ENCODE assay signal across 9 cellular contexts in the genomic region with DNA sequence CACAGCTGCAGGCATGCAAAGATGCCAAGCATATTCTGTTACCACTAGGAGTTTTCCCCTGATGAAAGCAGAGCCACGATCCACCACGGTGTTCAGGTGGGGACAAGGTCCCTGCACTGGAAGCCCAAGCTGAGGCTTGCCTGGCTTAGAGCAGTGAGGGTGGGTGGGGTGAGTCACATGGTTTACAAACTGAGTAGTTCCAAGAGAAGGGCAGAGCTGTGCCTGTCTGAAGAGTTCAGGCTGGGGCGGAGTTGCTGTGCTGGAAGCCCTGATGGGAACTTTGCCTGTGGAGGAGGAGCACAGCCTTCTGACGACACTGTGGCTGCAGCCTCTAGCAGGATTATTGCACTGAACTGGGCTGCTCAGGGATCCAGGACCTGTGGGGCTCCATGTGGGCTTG. TPM values are rescaled to one million over a fixed set of nuclear protein-coding genes. Genes with fewer than 3 reads are reported as not detected.
DNase-seq lines count a peak whose midpoint lies in the region; ATAC-seq, FAIRE-seq and TF ChIP-seq lines count a peak whose summit lies in the region.
"Had no signal": no experiment of that assay in that cellular context is flagged by ENCODE, and none has a peak within 500 bp of the region (broad histone marks: within the 10 kb centered on the region; RNA-seq: fewer than 3 reads in every experiment).

No MANE protein-coding gene starts in this region.

- H3K4me3 ChIP-seq in K562 (no peak overlapping the region), lower leg skin (ENCODE audit: low read depth, poor library complexity, severe bottlenecking) (no peak overlapping the region), aorta (ENCODE audit: low read length in 2 of 2) (no peak overlapping the region)

- TF ChIP-seq EP300 in K562 (IDR thresholded peaks at IDR 0.05; ENCODE audit: low read length): no peak

- CTCF ChIA-PET in K562 (lab: Yijun Ruan, JAX; ENCODE audit: low intra/inter-chr PET ratio): no interaction called here

- no peaks in the 10 kb centered on the region for H3K79me2 ChIP-seq in K562 (ENCODE audit: control insufficient read depth, insufficient read depth, low read length)

- H3K27ac ChIP-seq in K562 (ENCODE audit: extremely low read depth, low read depth, low read length) (no peak overlapping the region), aorta (ENCODE audit: low read depth in 1 of 2, low read length in 2 of 2) (no peak overlapping the region)

- H3K9me3 ChIP-seq in K562 (replicated peaks; ENCODE audit: control insufficient read depth, insufficient read depth, low read depth, low read length) (no peaks in the 10 kb centered on the region), aorta (ENCODE audit: control insufficient read depth, low read length) (no peaks in the 10 kb centered on the region)

- no peak for TF ChIP-seq POLR2A in K562 (conservative IDR thresholded peaks at IDR 0.05)
- TF ChIP-seq POLR2A in lower leg skin (IDR thresholded peaks at IDR 0.05): no peak
- TF ChIP-seq POLR2A in GM18505 (IDR thresholded peaks at IDR 0.05; ENCODE audit: borderline replicate concordance, extremely low read depth, insufficient read depth, insufficient read length): no peak

- intact Hi-C loops in K562 (cut with micrococcal nuclease) (no loop called here), lower leg skin (cut with DNase I; ENCODE audit: low total_unique reads) (no loop called here), aorta (cut with DNase I) (no loop called here)

- POLR2A ChIA-PET in K562 (lab: Yijun Ruan, JAX): no interaction called here

- no peak for FAIRE-seq in K562 (lab: Jason Lieb, UNC)
- FAIRE-seq: TTC549 had no signal

- no peak overlapping the region for H3K9ac ChIP-seq in K562 (ENCODE audit: insufficient read depth in 1 of 2, low read depth in 2 of 2, low read length in 2 of 2)

- in situ Hi-C loops in K562 (cut with MboI): no loop called here

- ATAC-seq in K562 (peak; percentile 37; the same call in 2 of the 3 replicates), aorta (ENCODE audit: low FRiP score) (peak; percentile 79), GM18505 (IDR thresholded peaks at IDR 0.05; ENCODE audit: unreplicated experiment) (no peak), HG03135 (IDR thresholded peaks at IDR 0.05; ENCODE audit: unreplicated experiment) (no peak)

- H3K4me1 ChIP-seq in K562 (replicated peaks in 1 of 2; ENCODE audit: control insufficient read depth in 2 of 2, insufficient read depth in 2 of 2, low read length in 2 of 2): no peaks in the 10 kb centered on the region
- no peaks in the 10 kb centered on the region for H3K4me1 ChIP-seq in aorta (ENCODE audit: control insufficient read depth in 1 of 2, insufficient read depth in 2 of 2, low read length in 2 of 2)

- no peak overlapping the region for H2AFZ ChIP-seq in K562 (ENCODE audit: low read depth, low read length)

- no peaks in the 10 kb centered on the region for H3K9me1 ChIP-seq in K562 (ENCODE audit: control insufficient read depth, insufficient read depth, low read length)

- H3K36me3 ChIP-seq in K562 (ENCODE audit: control insufficient read depth, insufficient read depth, low read length): no peaks in the 10 kb centered on the region
- no peaks in the 10 kb centered on the region for H3K36me3 ChIP-seq in aorta (ENCODE audit: control insufficient read depth in 1 of 2, insufficient read depth in 2 of 2, low read length in 1 of 2)

- DNase-seq in activated naive CD4-positive, alpha-beta T cell treated with Interleukin-2 at 50 U/mL for 16 hours: peak; percentile 28
- DNase-seq in activated naive CD4-positive, alpha-beta T cell (lab: John Stamatoyannopoulos, UW): no peak
- DNase-seq in K562 (ENCODE audit: extremely low read depth in 1 of 4, low spot score in 3 of 4): no peak
- peak; percentile 29 to 83 for DNase-seq in lower leg skin (ENCODE audit: low spot score in 2 of 2)
- DNase-seq in aorta: peak; percentile 65 to 73
- no peak for DNase-seq in SHP77 (lab: John Stamatoyannopoulos, UW)

- no peak overlapping the region for H3K4me2 ChIP-seq in K562 (ENCODE audit: insufficient read depth, low read length)

- H3K27me3 ChIP-seq in K562 (ENCODE audit: control insufficient read depth in 2 of 2, insufficient read depth in 2 of 2, low read length in 2 of 2) (no peaks in the 10 kb centered on the region), aorta (ENCODE audit: control insufficient read depth in 1 of 2, insufficient read depth in 2 of 2, low read length in 1 of 2) (no peaks in the 10 kb centered on the region)

- no peaks in the 10 kb centered on the region for H4K20me1 ChIP-seq in K562 (replicated peaks; ENCODE audit: control insufficient read depth, insufficient read depth, low read length)

- TF ChIP-seq CTCF in K562 (IDR thresholded peaks at IDR 0.05 in 2 of 3, conservative IDR thresholded peaks at IDR 0.05 in 1 of 3; ENCODE audit: insufficient read depth in 2 of 3, low read depth in 1 of 3, low read length in 3 of 3) (no peak), lower leg skin (IDR thresholded peaks at IDR 0.05) (no peak)

- BruUV-seq in K562 (replicated peaks; lab: Mats Ljungman, UMichigan): no TSS peak

- no peak for TF ChIP-seq RAD21 in K562 (CRISPR knock-in tag; conservative IDR thresholded peaks at IDR 0.05 in 1 of 2, IDR thresholded peaks at IDR 0.05 in 1 of 2)

- 0% methylated on average over 2 of the region's 4 CpGs for whole genome bisulfite sequencing in K562 (ENCODE audit: insufficient coverage, low coverage, missing lambda C conversion rate)
- WGBS in lower leg skin, 2 donors: 15% methylated on average over 2 of the region's 4 CpGs; no CpG with 5 or more reads in 1 of the 2 donors
- WGBS in aorta, 2 donors: 10 to 30% methylated on average over 4 of the region's 4 CpGs

TF ChIP-seq in K562, 482 proteins besides CTCF, POLR2A, EP300 and RAD21:
- TF ChIP-seq SAFB (IDR thresholded peaks at IDR 0.05; ENCODE audit: borderline replicate concordance, low read depth, low read length): no peak

RNA-seq across cellular contexts. Expression of gene FAM9B, which starts 45.5 kb away (rescaled TPM):
- total RNA-seq in K562 (2011; cell fraction: chromatin; rRNA removed; ENCODE audit: low replicate concordance): 0.23 and 0.49 TPM in 2 replicates
- 0.17 TPM in 1 of 2 replicates, not detected in the other for total RNA-seq in K562 (2011; cell fraction: nucleolus; rRNA removed)
- total RNA-seq in K562 (2011; cell fraction: nucleoplasm; rRNA removed): 0.38 and 0.44 TPM in 2 replicates
- total RNA-seq in K562 (2014; rRNA removed) (1.7 and 3.2 TPM in 2 replicates), K562 (2014; rRNA removed; fragmentation: Illumina TruSeq; extraction: Trizol) (3.4 and 4.3 TPM in 2 replicates), K562 (2015; rRNA removed; fragmentation: Illumina TruSeq; extraction: Trizol) (3.4 and 3.6 TPM in 2 replicates), K562 (2021) (1.6 and 1.9 TPM in 2 replicates), lower leg skin (not detected), aorta (not detected)
- polyA plus RNA-seq in K562 (2011; rRNA removed) (0.53 and 0.76 TPM in 2 replicates), K562 (2014; fragmentation: Illumina TruSeq; extraction: Trizol) (3.0 and 4.6 TPM in 2 replicates), K562 (2014; fragmentation: Nextera tagmentation; extraction: Ambion mirVana) (1 to 10 TPM; 2.0 to 2.6 TPM), K562 (2014; rRNA removed) (2.6 and 3.6 TPM in 2 replicates), aorta (not detected)
- 0.25 and 0.34 TPM in 2 replicates for polyA plus RNA-seq in K562 (2011; cell fraction: cytosol; rRNA removed)
- polyA plus RNA-seq in K562 (2011; cell fraction: nucleus; rRNA removed): 0.47 and 0.87 TPM in 2 replicates
- 3.1 and 5.5 TPM in 2 replicates for polyA plus RNA-seq in K562 (2012)
- polyA minus RNA-seq in K562 (2011; rRNA and poly(A)+ RNA removed): 0.12 and 0.46 TPM in 2 replicates
- polyA minus RNA-seq in K562 (2011; cell fraction: cytosol; rRNA and poly(A)+ RNA removed): not detected in 2 replicates
- polyA minus RNA-seq in K562 (2011; cell fraction: nucleus; rRNA and poly(A)+ RNA removed): 0.13 and 0.33 TPM in 2 replicates

Comparison
In these comparisons a context has a peak if more than half of its experiments do, and no peak if none do; other contexts are left out.
1. DNase-seq: peak in activated naive CD4-positive, alpha-beta T cell treated with Interleukin-2 at 50 U/mL for 16 hours (single experiment), lower leg skin (2 of 2) and aorta (2 of 2); none in activated naive CD4-positive, alpha-beta T cell (0 of 4), K562 (0 of 4) and SHP77 (0 of 2).
2. ATAC-seq: peak in K562 (single experiment) and aorta (single experiment); none in GM18505 (single experiment) and HG03135 (single experiment).